Comparison of ENCODE assay signal across 11 cellular contexts in genomic region chr11:12539570-12539969, GRCh38.
DNase-seq lines count a peak whose midpoint lies in the region; ATAC-seq and TF ChIP-seq lines count a peak whose summit lies in the region.
"Had no signal": no experiment of that assay in that cellular context is flagged by ENCODE, and none has a peak within 500 bp of the region (broad histone marks: within the 10 kb centered on the region; RNA-seq: fewer than 3 reads in every experiment).

No MANE protein-coding gene starts in this region.

- peak overlapping the region; percentile 34 for H3K9ac ChIP-seq in mammary epithelial cell (ENCODE audit: insufficient read depth, low read length)

- peak in 1 of 2 donors; percentile 28 for TF ChIP-seq EP300 in tibial nerve (IDR thresholded peaks at IDR 0.05)

- TF ChIP-seq POLR2A in tibial nerve (IDR thresholded peaks at IDR 0.05) (no peak), right lobe of liver (IDR thresholded peaks at IDR 0.05) (no peak)

- CTCF ChIA-PET in mammary epithelial cell (lab: Charles Lee; ENCODE audit: low non-redundant PET) = no interaction called here

- peak; percentile 70 for DNase-seq in HPDE6-E6E7 (ENCODE audit: extremely low spot score)
- DNase-seq in mammary epithelial cell = peak; percentile 93
- DNase-seq in kidney epithelial cell (ENCODE audit: low read depth) = peak; percentile 31
- DNase-seq in tibial nerve (ENCODE audit: low spot score in 2 of 2) = no peak
- no peak for DNase-seq in right lobe of liver
- no peak for DNase-seq in activated CD4-positive, alpha-beta T cell treated with anti-CD3 and anti-CD28 coated beads, Interleukin-2, amount 50 U/mL, for 48 hours
- DNase-seq in stimulated activated naive CD4-positive, alpha-beta T cell treated with Interleukin-2 at 50 U/mL for 16 hours (lab: John Stamatoyannopoulos, UW) = no peak
- DNase-seq: activated CD4-positive, alpha-beta memory T cell treated with anti-CD3 and anti-CD28 coated beads, Interleukin-2, amount 10 ng/mL, durations not matched to agents 7 days and 5 days; activated naive CD8-positive, alpha-beta T cell treated with anti-CD3 and anti-CD28 coated beads, Interleukin-2, amount 10 ng/mL, durations not matched to agents 7 days and 5 days; NCI-H1930 had no signal

- H3K9me3 ChIP-seq in mammary epithelial cell (replicated peaks; ENCODE audit: insufficient read depth, low read length) (no peaks in the 10 kb centered on the region), tibial nerve (no peaks in the 10 kb centered on the region), right lobe of liver (no peaks in the 10 kb centered on the region)

- H3K4me3 ChIP-seq in mammary epithelial cell (replicated peaks in 1 of 3; ENCODE audit: insufficient read depth in 1 of 3, low read depth in 2 of 3, low read length in 3 of 3) = no peak overlapping the region
- no peak overlapping the region for H3K4me3 ChIP-seq in kidney epithelial cell (ENCODE audit: low read depth, low read length)
- no peak overlapping the region for H3K4me3 ChIP-seq in tibial nerve
- no peak overlapping the region for H3K4me3 ChIP-seq in right lobe of liver

- peak overlapping the region; percentile 46 for H3K4me2 ChIP-seq in mammary epithelial cell (ENCODE audit: insufficient read depth, low read depth, low read length)

- 10% methylated on average over 3 of the region's 3 CpGs for WGBS in mammary epithelial cell (ENCODE audit: low coverage, missing lambda C conversion rate)
- WGBS in tibial nerve, 2 donors = 38 to 48% methylated on average over 3 of the region's 3 CpGs
- WGBS in right lobe of liver (ENCODE audit: insufficient coverage, low coverage, low lambda C conversion rate, missing lambda C conversion rate) = 80% methylated on average over 1 of the region's 3 CpGs

- peak overlapping the region; percentile 71 for H3K27ac ChIP-seq in mammary epithelial cell (ENCODE audit: insufficient read depth, low read depth, low read length)
- H3K27ac ChIP-seq in tibial nerve = peak overlapping the region in 3 of 4 donors; percentile 23 to 84 (median 65)
- H3K27ac ChIP-seq in right lobe of liver = no peak overlapping the region

- peaks cover 60% of the 10 kb centered on the region for H3K4me1 ChIP-seq in mammary epithelial cell (ENCODE audit: insufficient read depth, low read length)
- H3K4me1 ChIP-seq in tibial nerve = peaks cover 0 to 46% (median 26%) of the 10 kb centered on the region in 4 donors
- H3K4me1 ChIP-seq in right lobe of liver = peaks cover 0 to 8% (median 2%) of the 10 kb centered on the region in 4 donors

- no TSS peak for BruUV-seq in mammary epithelial cell (replicated peaks; lab: Mats Ljungman, UMichigan)

- TF ChIP-seq CTCF in mammary epithelial cell (conservative IDR thresholded peaks at IDR 0.05 in 1 of 2, IDR thresholded peaks at IDR 0.05 in 1 of 2; ENCODE audit: extremely low read depth in 1 of 2, insufficient read depth in 1 of 2, low read depth in 1 of 2, low read length in 2 of 2) (no peak), kidney epithelial cell (IDR thresholded peaks at IDR 0.05; ENCODE audit: insufficient read depth, low read length, poor library complexity, severe bottlenecking) (no peak), tibial nerve (IDR thresholded peaks at IDR 0.05) (no peak), right lobe of liver (IDR thresholded peaks at IDR 0.05) (no peak)

- H3K27me3 ChIP-seq in mammary epithelial cell (ENCODE audit: insufficient read depth, low read length) = no peaks in the 10 kb centered on the region
- no peaks in the 10 kb centered on the region for H3K27me3 ChIP-seq in kidney epithelial cell (ENCODE audit: control insufficient read depth, insufficient read depth, low read length)
- H3K27me3 ChIP-seq in tibial nerve = no peaks in the 10 kb centered on the region
- H3K27me3 ChIP-seq in right lobe of liver = no peaks in the 10 kb centered on the region

- intact Hi-C loops in mammary epithelial cell (cut with micrococcal nuclease) = no loop called here
- intact Hi-C loops in right lobe of liver (cut with DNase I) = no loop called here

- no peak for ATAC-seq in GM18511 (IDR thresholded peaks at IDR 0.05; ENCODE audit: unreplicated experiment)
- ATAC-seq in right lobe of liver = no peak

- H2AFZ ChIP-seq in mammary epithelial cell (ENCODE audit: low read depth, low read length) = peak overlapping the region; percentile 82

- dilution Hi-C loops in mammary epithelial cell (cut with HindIII; ENCODE audit: low sequenced_read_pairs) = no loop called here

- in situ Hi-C loops in mammary epithelial cell (cut with MboI; ENCODE audit: low sequenced_read_pairs in 2 of 2) = no loop called here

- H3K79me2 ChIP-seq in mammary epithelial cell (ENCODE audit: insufficient read depth, low read length) = no peaks in the 10 kb centered on the region

- H3K36me3 ChIP-seq in mammary epithelial cell (ENCODE audit: insufficient read depth, low read length) (no peaks in the 10 kb centered on the region), kidney epithelial cell (ENCODE audit: control insufficient read depth, insufficient read depth, low read length) (no peaks in the 10 kb centered on the region), tibial nerve (no peaks in the 10 kb centered on the region), right lobe of liver (no peaks in the 10 kb centered on the region)

- H4K20me1 ChIP-seq in mammary epithelial cell (ENCODE audit: insufficient read depth, low read length) = no peaks in the 10 kb centered on the region

Comparison
In these comparisons a context has a peak if more than half of its experiments do, and no peak if none do; other contexts are left out.
1. DNase-seq: peak in HPDE6-E6E7 (single experiment), mammary epithelial cell (single experiment) and kidney epithelial cell (single experiment); none in tibial nerve (0 of 2), right lobe of liver (0 of 3), activated CD4-positive, alpha-beta T cell treated with anti-CD3 and anti-CD28 coated beads, Interleukin-2, amount 50 U/mL, for 48 hours (0 of 2) and stimulated activated naive CD4-positive, alpha-beta T cell treated with Interleukin-2 at 50 U/mL for 16 hours (single experiment).
2. H3K27ac ChIP-seq: peak in mammary epithelial cell (single experiment) and tibial nerve (3 of 4); none in right lobe of liver (0 of 3).